In genomic region chr21:45000637-45001133, GRCh38 we compare ENCODE assay signal across 1 cellular context.
TF ChIP-seq lines count a peak whose summit lies in the region.

No MANE protein-coding gene starts in this region.

TF ChIP-seq in H1, 55 proteins besides CTCF, POLR2A, EP300 and RAD21 (continued from another document):
- no peak for TF ChIP-seq JUN (IDR thresholded peaks at IDR 0.05; ENCODE audit: low read depth, low read length)
- no peak for TF ChIP-seq POU5F1 (IDR thresholded peaks at IDR 0.05; ENCODE audit: low read depth, low read length)
- no peak for TF ChIP-seq CTBP2 (IDR thresholded peaks at IDR 0.05; ENCODE audit: borderline replicate concordance, insufficient read depth, insufficient read length, low read length)
- TF ChIP-seq CHD1 (IDR thresholded peaks at IDR 0.05; ENCODE audit: low read depth, low read length): no peak
- TF ChIP-seq, protein P1, sequence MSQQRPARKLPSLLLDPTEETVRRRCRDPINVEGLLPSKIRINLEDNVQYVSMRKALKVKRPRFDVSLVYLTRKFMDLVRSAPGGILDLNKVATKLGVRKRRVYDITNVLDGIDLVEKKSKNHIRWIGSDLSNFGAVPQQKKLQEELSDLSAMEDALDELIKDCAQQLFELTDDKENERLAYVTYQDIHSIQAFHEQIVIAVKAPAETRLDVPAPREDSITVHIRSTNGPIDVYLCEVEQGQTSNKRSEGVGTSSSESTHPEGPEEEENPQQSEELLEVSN (IDR thresholded peaks at IDR 0.05): no peak
- no peak for TF ChIP-seq BCL11A (IDR thresholded peaks at IDR 0.05; ENCODE audit: low read depth in 2 of 2, low read length in 2 of 2)
- no peak for TF ChIP-seq EZH2 (IDR thresholded peaks at IDR 0.05; ENCODE audit: low read depth, low read length, severe bottlenecking)
- TF ChIP-seq MAX (IDR thresholded peaks at IDR 0.05): no peak
- no peak for TF ChIP-seq ATF3 (IDR thresholded peaks at IDR 0.05; ENCODE audit: insufficient read depth, low read depth, low read length)
- TF ChIP-seq TEAD4 (IDR thresholded peaks at IDR 0.05; ENCODE audit: low read depth, low read length): no peak
- no peak for TF ChIP-seq KDM4A (IDR thresholded peaks at IDR 0.05; ENCODE audit: low read depth, low read length, severe bottlenecking)
- no peak for TF ChIP-seq RFX5 (IDR thresholded peaks at IDR 0.05; ENCODE audit: borderline replicate concordance, low read depth, low read length)
- no peak for TF ChIP-seq JUND (IDR thresholded peaks at IDR 0.05; ENCODE audit: low read length)
- no peak for TF ChIP-seq HDAC6 (IDR thresholded peaks at IDR 0.05; ENCODE audit: low read depth, low read length)
- TF ChIP-seq NANOG (IDR thresholded peaks at IDR 0.05; ENCODE audit: insufficient read depth, low read depth, low read length, poor library complexity, severe bottlenecking): no peak
